ENCODE assay signal across 24 cellular contexts in genomic region chr9:117887941-117888340, GRCh38.
"Had no signal": no experiment of that assay in that cellular context is flagged by ENCODE, and none has a peak within 500 bp of the region (broad histone marks: within the 10 kb centered on the region; RNA-seq: fewer than 3 reads in every experiment).

No MANE protein-coding gene starts in this region.

- H3K27me3 ChIP-seq: ascending aorta, brain microvascular endothelial cell, dorsolateral prefrontal cortex, gastrocnemius medialis, heart left ventricle had no signal

- H3K4me3 ChIP-seq: ascending aorta, coronary artery, dorsolateral prefrontal cortex, gastrocnemius medialis, heart left ventricle had no signal

- H3K27ac ChIP-seq: ascending aorta, brain microvascular endothelial cell, coronary artery, dorsolateral prefrontal cortex, gastrocnemius medialis, heart left ventricle had no signal

- H3K9me3 ChIP-seq: ascending aorta, gastrocnemius medialis, heart left ventricle had no signal

- DNase-seq: activated CD4-positive, alpha-beta memory T cell treated with anti-CD3 and anti-CD28 coated beads for 36 hours; activated CD4-positive, alpha-beta T cell treated with anti-CD3 and anti-CD28 coated beads for 36 hours; activated CD4-positive, alpha-beta T cell treated with anti-CD3 and anti-CD28 coated beads, Interleukin-2, amount 10 ng/mL, durations not matched to agents 24 days and 14 days; activated CD4-positive, CD25-positive, alpha-beta regulatory T cell; activated CD4-positive, CD25-positive, alpha-beta regulatory T cell treated with anti-CD3 and anti-CD28 coated beads, Interleukin-2, amount 50 U/mL, for 72 hours; activated CD8-positive, alpha-beta memory T cell treated with anti-CD3 and anti-CD28 coated beads, Interleukin-2, amount 10 ng/mL, durations not matched to agents 7 days and 5 days; activated CD8-positive, alpha-beta memory T cell treated with anti-CD3 and anti-CD28 coated beads, Interleukin-2, amount 50 U/mL, for 4 hours; activated CD8-positive, alpha-beta T cell treated with anti-CD3 and anti-CD28 coated beads, Interleukin-2, amount 10 ng/mL, durations not matched to agents 7 days and 5 days; activated effector memory CD4-positive, alpha-beta T cell treated with anti-CD3 and anti-CD28 coated beads, Interleukin-2, amount 50 U/mL, for 16 hours; activated naive CD4-positive, alpha-beta T cell treated with anti-CD3 and anti-CD28 coated beads for 36 hours; activated naive CD8-positive, alpha-beta T cell treated with anti-CD3 and anti-CD28 coated beads, Interleukin-2, amount 10 ng/mL, durations not matched to agents 7 days and 5 days; activated T-cell treated with anti-CD3 and anti-CD28 coated beads, Interleukin-2, amount 50 U/mL, for 1 hour; activated T-cell treated with anti-CD3 and anti-CD28 coated beads, Interleukin-2, amount 50 U/mL, for 48 hours; brain microvascular endothelial cell; dorsolateral prefrontal cortex; effector memory CD4-positive, alpha-beta T cell; endodermal cell; foreskin fibroblast; gastrocnemius medialis; glutamatergic neuron; heart left ventricle; T-helper 2 cell had no signal

- H3K4me1 ChIP-seq: ascending aorta, gastrocnemius medialis, heart left ventricle had no signal

- H3K36me3 ChIP-seq: ascending aorta, brain microvascular endothelial cell, gastrocnemius medialis, heart left ventricle had no signal
